Comparison of ENCODE assay signal across 8 cellular contexts in the genomic region with DNA sequence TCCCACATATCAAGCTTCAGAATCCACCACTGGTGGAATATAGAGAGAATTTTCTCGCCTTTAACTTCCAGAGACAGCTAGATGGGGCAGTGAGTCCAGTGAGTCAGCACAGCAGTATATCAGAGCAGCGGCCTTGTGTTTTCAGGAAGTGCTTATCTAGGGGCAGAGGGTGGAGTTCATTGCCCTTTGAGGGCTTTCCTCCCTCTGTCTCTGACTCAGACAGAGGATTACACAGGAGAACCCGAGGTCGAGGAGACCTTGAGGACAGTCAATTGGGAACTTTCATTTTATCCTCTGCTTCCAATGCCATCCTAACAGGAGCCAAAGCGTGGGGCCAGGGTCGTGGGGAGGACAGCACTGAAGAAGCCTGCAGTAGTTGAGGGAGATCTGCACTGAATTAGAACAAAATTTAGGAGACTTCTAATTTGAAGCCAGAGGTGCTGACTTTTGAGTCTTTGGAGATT.
DNase-seq lines count a peak whose midpoint lies in the region; ATAC-seq and TF ChIP-seq lines count a peak whose summit lies in the region.

No MANE protein-coding gene starts in this region.

- TF ChIP-seq EP300 in esophagus muscularis mucosa (IDR thresholded peaks at IDR 0.05), result no peak

- no peaks in the 10 kb centered on the region for H3K9me3 Mint-ChIP-seq in activated T-cell treated with anti-CD3 and anti-CD28 coated beads, Interleukin-2, amount 50 U/mL, for 72 hours

- H3K36me3 ChIP-seq in MG63 (no peaks in the 10 kb centered on the region), esophagus muscularis mucosa (no peaks in the 10 kb centered on the region)

- peak overlapping the region; percentile 33 to 85 for H3K4me3 Mint-ChIP-seq in activated T-cell treated with anti-CD3 and anti-CD28 coated beads, Interleukin-2, amount 50 U/mL, for 72 hours

- H3K9me3 ChIP-seq in MG63, result no peaks in the 10 kb centered on the region
- H3K9me3 ChIP-seq in esophagus muscularis mucosa, result no peaks in the 10 kb centered on the region

- H3K27ac ChIP-seq in esophagus muscularis mucosa (replicated peaks in 1 of 4), result no peak overlapping the region

- ATAC-seq in GM21423 (IDR thresholded peaks at IDR 0.05; ENCODE audit: unreplicated experiment) (peak; percentile 68), left colon (peak; percentile 99)
- ATAC-seq in activated T-cell treated with anti-CD3 and anti-CD28 coated beads, Interleukin-2, amount 50 U/mL, for 72 hours (replicated peaks in 1 of 2), result peak; percentile 83 to 96

- H3K4me3 ChIP-seq in MG63 (no peak overlapping the region), esophagus muscularis mucosa (no peak overlapping the region)

- peaks cover 13% of the 10 kb centered on the region for H3K4me1 Mint-ChIP-seq in activated T-cell treated with anti-CD3 and anti-CD28 coated beads, Interleukin-2, amount 50 U/mL, for 72 hours (ENCODE audit: low read depth)

- H3K27me3 Mint-ChIP-seq in activated T-cell treated with anti-CD3 and anti-CD28 coated beads, Interleukin-2, amount 50 U/mL, for 72 hours (ENCODE audit: low read depth), result no peaks in the 10 kb centered on the region

- H3K27me3 ChIP-seq in MG63, result no peaks in the 10 kb centered on the region
- H3K27me3 ChIP-seq in esophagus muscularis mucosa, result no peaks in the 10 kb centered on the region

- WGBS in esophagus muscularis mucosa, result 68% methylated on average over 4 of the region's 6 CpGs

- H3K36me3 Mint-ChIP-seq in activated T-cell treated with anti-CD3 and anti-CD28 coated beads, Interleukin-2, amount 50 U/mL, for 72 hours (ENCODE audit: insufficient read depth in 2 of 2), result peaks cover 0 to 3% of the 10 kb centered on the region in 2 donors

- DNase-seq in ACHN (peak; percentile 37), MG63 (peak; percentile 47), left colon (peak; percentile 64 to 83), esophagus muscularis mucosa (ENCODE audit: extremely low spot score) (no peak), globus pallidus (ENCODE audit: low spot score) (no peak), pons (ENCODE audit: low spot score) (no peak)
- peak; percentile 15 to 35 for DNase-seq in activated T-cell treated with anti-CD3 and anti-CD28 coated beads, Interleukin-2, amount 50 U/mL, for 72 hours

- peaks cover 5 to 33% (median 8%) of the 10 kb centered on the region in 4 donors for H3K4me1 ChIP-seq in esophagus muscularis mucosa

- peak overlapping the region; percentile 40 for H3K27ac Mint-ChIP-seq in activated T-cell treated with anti-CD3 and anti-CD28 coated beads, Interleukin-2, amount 50 U/mL, for 72 hours

- no peak for TF ChIP-seq CTCF in esophagus muscularis mucosa (IDR thresholded peaks at IDR 0.05)

- intact Hi-C loops in left colon (cut with DNase I, micrococcal nuclease), result no loop called here
- intact Hi-C loops in esophagus muscularis mucosa (cut with DNase I), result no loop called here

- TF ChIP-seq POLR2A in esophagus muscularis mucosa (IDR thresholded peaks at IDR 0.05; ENCODE audit: low read depth), result no peak

- in situ Hi-C loops in ACHN (cut with HindIII; ENCODE audit: low pct_ligation_motif_present, low pct_unique_long_range_greater_than_20kb, low sequenced_read_pairs), result no loop called here

Comparison
In these comparisons a context has a peak if more than half of its experiments do, and no peak if none do; other contexts are left out.
1. DNase-seq: peak in ACHN (single experiment), MG63 (single experiment), activated T-cell treated with anti-CD3 and anti-CD28 coated beads, Interleukin-2, amount 50 U/mL, for 72 hours (2 of 2) and left colon (2 of 2); none in esophagus muscularis mucosa (single experiment), globus pallidus (single experiment) and pons (single experiment).
2. Peak in every context shown above with its lines, with median percentiles within 50 percentile points of each other: ATAC-seq.